In genomic region chr7:8441602-8442294, GRCh38 we compare ENCODE assay signal across 1 cellular context.
TF ChIP-seq lines count a peak whose summit lies in the region.

No MANE protein-coding gene starts in this region.

TF ChIP-seq in GM23338, 12 proteins besides CTCF, POLR2A, EP300 and RAD21 (continued from another document):
- no peak for TF ChIP-seq ZNF462 (CRISPR knock-in tag; IDR thresholded peaks at IDR 0.05)
- no peak for TF ChIP-seq CREB1 (CRISPR knock-in tag; IDR thresholded peaks at IDR 0.05; ENCODE audit: low read depth)
- no peak for TF ChIP-seq NANOG (IDR thresholded peaks at IDR 0.05; ENCODE audit: borderline replicate concordance)
- no peak for TF ChIP-seq JUNB (IDR thresholded peaks at IDR 0.05; ENCODE audit: unreplicated experiment)
- TF ChIP-seq STAT1 (IDR thresholded peaks at IDR 0.05; ENCODE audit: unreplicated experiment) = no peak
- no peak for TF ChIP-seq ETS1 (IDR thresholded peaks at IDR 0.05)
- TF ChIP-seq POLR2AphosphoS5 (IDR thresholded peaks at IDR 0.05; ENCODE audit: low read depth) = no peak
- no peak for TF ChIP-seq ZNF114 (CRISPR knock-in tag; IDR thresholded peaks at IDR 0.05)
- TF ChIP-seq, protein P1, sequence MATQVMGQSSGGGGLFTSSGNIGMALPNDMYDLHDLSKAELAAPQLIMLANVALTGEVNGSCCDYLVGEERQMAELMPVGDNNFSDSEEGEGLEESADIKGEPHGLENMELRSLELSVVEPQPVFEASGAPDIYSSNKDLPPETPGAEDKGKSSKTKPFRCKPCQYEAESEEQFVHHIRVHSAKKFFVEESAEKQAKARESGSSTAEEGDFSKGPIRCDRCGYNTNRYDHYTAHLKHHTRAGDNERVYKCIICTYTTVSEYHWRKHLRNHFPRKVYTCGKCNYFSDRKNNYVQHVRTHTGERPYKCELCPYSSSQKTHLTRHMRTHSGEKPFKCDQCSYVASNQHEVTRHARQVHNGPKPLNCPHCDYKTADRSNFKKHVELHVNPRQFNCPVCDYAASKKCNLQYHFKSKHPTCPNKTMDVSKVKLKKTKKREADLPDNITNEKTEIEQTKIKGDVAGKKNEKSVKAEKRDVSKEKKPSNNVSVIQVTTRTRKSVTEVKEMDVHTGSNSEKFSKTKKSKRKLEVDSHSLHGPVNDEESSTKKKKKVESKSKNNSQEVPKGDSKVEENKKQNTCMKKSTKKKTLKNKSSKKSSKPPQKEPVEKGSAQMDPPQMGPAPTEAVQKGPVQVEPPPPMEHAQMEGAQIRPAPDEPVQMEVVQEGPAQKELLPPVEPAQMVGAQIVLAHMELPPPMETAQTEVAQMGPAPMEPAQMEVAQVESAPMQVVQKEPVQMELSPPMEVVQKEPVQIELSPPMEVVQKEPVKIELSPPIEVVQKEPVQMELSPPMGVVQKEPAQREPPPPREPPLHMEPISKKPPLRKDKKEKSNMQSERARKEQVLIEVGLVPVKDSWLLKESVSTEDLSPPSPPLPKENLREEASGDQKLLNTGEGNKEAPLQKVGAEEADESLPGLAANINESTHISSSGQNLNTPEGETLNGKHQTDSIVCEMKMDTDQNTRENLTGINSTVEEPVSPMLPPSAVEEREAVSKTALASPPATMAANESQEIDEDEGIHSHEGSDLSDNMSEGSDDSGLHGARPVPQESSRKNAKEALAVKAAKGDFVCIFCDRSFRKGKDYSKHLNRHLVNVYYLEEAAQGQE (IDR thresholded peaks at IDR 0.05; ENCODE audit: unreplicated experiment) = no peak
- no peak for TF ChIP-seq EZH2 (IDR thresholded peaks at IDR 0.05; ENCODE audit: low read depth, unreplicated experiment)
